ENCODE assay signal across 20 cellular contexts in the genomic region with DNA sequence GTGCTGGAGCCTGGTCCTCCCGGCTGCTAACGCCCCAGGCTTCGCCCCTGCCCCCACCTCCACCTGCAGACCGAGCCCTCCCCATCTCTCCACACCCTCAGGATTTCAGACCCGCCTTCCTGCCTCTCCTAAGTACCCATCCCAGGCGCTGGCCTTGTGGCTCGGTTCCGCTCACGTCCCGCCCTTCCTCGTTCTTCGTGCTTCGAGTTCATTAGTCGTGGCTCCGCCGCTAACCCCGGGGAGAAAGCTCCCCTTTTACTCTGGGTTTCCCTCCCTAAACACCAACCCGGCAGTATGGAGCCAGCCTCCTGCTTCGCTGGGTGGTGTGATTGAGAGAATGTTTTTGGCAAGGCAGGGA. TPM values are rescaled to one million over a fixed set of nuclear protein-coding genes. Genes with fewer than 3 reads are reported as not detected.
A peak's percentile ranks its signal among the peaks of the same experiment; 100 is the strongest.
DNase-seq lines count a peak whose midpoint lies in the region; ATAC-seq, FAIRE-seq and TF ChIP-seq lines count a peak whose summit lies in the region.
"Had no signal": no experiment of that assay in that cellular context is flagged by ENCODE, and none has a peak within 500 bp of the region (broad histone marks: within the 10 kb centered on the region; RNA-seq: fewer than 3 reads in every experiment).

No MANE protein-coding gene starts in this region.

- no peaks in the 10 kb centered on the region for H3K9me3 Mint-ChIP-seq in nephron progenitor cell
- H3K9me3 Mint-ChIP-seq: activated B cell treated with CpG ODN at 0.5 μM for 24 hours, neural crest cell had no signal

- H3K36me3 Mint-ChIP-seq in nephron progenitor cell (ENCODE audit: low read depth): no peaks in the 10 kb centered on the region
- H3K36me3 Mint-ChIP-seq: CD4-positive, alpha-beta memory T cell had no signal

- no peak overlapping the region for H3K9ac ChIP-seq in HUES48 (ENCODE audit: low read depth, low read length)

- DNase-seq in A549 (ENCODE audit: low read depth in 1 of 2, low spot score in 1 of 2): no peak
- DNase-seq in foreskin keratinocyte: peak in 1 of 2 donors; percentile 6
- DNase-seq in nephron progenitor cell: no peak
- DNase-seq: activated B cell treated with CpG ODN at 0.5 μM for 24 hours; activated CD8-positive, alpha-beta memory T cell treated with anti-CD3 and anti-CD28 coated beads for 24 hours; CD4-positive, alpha-beta memory T cell; cerebellar nuclear complex; KBM-7; NCI-H2081; NCI-H510A treated with DMSO at 0.1 percent for 48 hours; Right ventricle myocardium superior; T-helper 2 cell had no signal

- H3K27ac Mint-ChIP-seq in nephron progenitor cell: no peak overlapping the region
- H3K27ac Mint-ChIP-seq: activated B cell treated with CpG ODN at 0.5 μM for 24 hours; CD4-positive, alpha-beta memory T cell had no signal

- CTCF ChIA-PET in A549 (lab: Yijun Ruan, JAX): interaction anchor here (2.4 kb wide), 1 partner anchor 15 kb away, joined by 9 read pairs; no protein-coding TSS in a partner anchor

- no peaks in the 10 kb centered on the region for H3K9me3 ChIP-seq in A549
- H3K9me3 ChIP-seq in HUES48 (ENCODE audit: control insufficient read depth, insufficient read depth, low read length): no peaks in the 10 kb centered on the region

- H3K4me3 Mint-ChIP-seq in nephron progenitor cell: peak overlapping the region; percentile 70
- H3K4me3 Mint-ChIP-seq: activated B cell treated with CpG ODN at 0.5 μM for 24 hours; CD4-positive, alpha-beta memory T cell; neural crest cell had no signal

- ATAC-seq in A549: no peak; a peak in 1 of 6 replicates
- peak; percentile 3 for ATAC-seq in foreskin keratinocyte
- ATAC-seq in HG03025 (IDR thresholded peaks at IDR 0.05; ENCODE audit: low FRiP score, unreplicated experiment): no peak
- no peak for ATAC-seq in HG02938 (IDR thresholded peaks at IDR 0.05; ENCODE audit: unreplicated experiment)
- ATAC-seq in GM21529 (IDR thresholded peaks at IDR 0.05; ENCODE audit: unreplicated experiment): no peak
- no peak for ATAC-seq in HG03439 (IDR thresholded peaks at IDR 0.05; ENCODE audit: unreplicated experiment)

- TF ChIP-seq POLR2A in A549 (IDR thresholded peaks at IDR 0.05; ENCODE audit: low read length): no peak

- no peak for TF ChIP-seq RAD21 in A549 (conservative IDR thresholded peaks at IDR 0.05 in 1 of 2, IDR thresholded peaks at IDR 0.05 in 1 of 2)

- H3K4me1 ChIP-seq in A549 (no peaks in the 10 kb centered on the region), HUES48 (ENCODE audit: control insufficient read depth, insufficient read depth, low read length) (peaks cover 6% of the 10 kb centered on the region; the same call in 1 of the 2 replicates), foreskin keratinocyte (no peaks in the 10 kb centered on the region)

- H3K4me1 Mint-ChIP-seq in nephron progenitor cell: peaks cover 46% of the 10 kb centered on the region

- POLR2A ChIA-PET in A549 (lab: Yijun Ruan, JAX): no interaction called here

- 58% methylated on average over 17 of the region's 19 CpGs for WGBS in A549 (ENCODE audit: missing lambda C conversion rate)

- H3K27ac ChIP-seq in A549 (no peak overlapping the region), HUES48 (ENCODE audit: low read depth, low read length) (no peak overlapping the region), foreskin keratinocyte (no peak overlapping the region)
- H3K27ac ChIP-seq: HL-60 had no signal

- H3K36me3 ChIP-seq in HUES48 (ENCODE audit: control insufficient read depth, insufficient read depth, low read length): no peaks in the 10 kb centered on the region

- H3K27me3 Mint-ChIP-seq in nephron progenitor cell (ENCODE audit: low read depth, poor library complexity): peaks cover 87% of the 10 kb centered on the region

- no peak for TF ChIP-seq EP300 in A549 (IDR thresholded peaks at IDR 0.05)

- peak overlapping the region; percentile 50 for H3K4me2 ChIP-seq in A549

- H3K4me3 ChIP-seq in A549 (no peak overlapping the region), HUES48 (ENCODE audit: low read depth, low read length) (peak overlapping the region; percentile 31; the same call in 1 of the 2 replicates)

- H3K27me3 ChIP-seq in HUES48 (ENCODE audit: control insufficient read depth, insufficient read depth, low read length) (peaks cover 89% of the 10 kb centered on the region), foreskin keratinocyte (peaks cover 62% of the 10 kb centered on the region)

- TF ChIP-seq CTCF in A549 (IDR thresholded peaks at IDR 0.05) (no peak), foreskin keratinocyte (conservative IDR thresholded peaks at IDR 0.05) (no peak), nephron progenitor cell (IDR thresholded peaks at IDR 0.05) (peak; percentile 1)

- no peak for FAIRE-seq in A549 (lab: Jason Lieb, UNC)

TF ChIP-seq in A549, 52 proteins besides CTCF, POLR2A, EP300 and RAD21:
- TF ChIP-seq KDM1A (IDR thresholded peaks at IDR 0.05; ENCODE audit: low read depth): no peak

RNA-seq across cellular contexts. Expression of a gene that starts 11.2 kb away (rescaled TPM):
- not detected in 2 replicates for polyA plus RNA-seq in A549 (2011; rRNA removed)
- not detected in 2 replicates for polyA plus RNA-seq in A549 (2012; cell fraction: cytosol; rRNA removed)
- not detected in 2 replicates for polyA plus RNA-seq in A549 (2012; cell fraction: nucleus; rRNA removed)
- not detected in 3 replicates for polyA plus RNA-seq in A549 (2017; fragmentation: RNase III; extraction: RNeasy Plus Mini Kit Qiagen cat#74134 plus additional on column Dnase treatment)
- not detected in 2 replicates for polyA minus RNA-seq in A549 (2011; rRNA and poly(A)+ RNA removed)
- total RNA-seq in foreskin keratinocyte: 1.3 and 1.5 TPM in 2 replicates
- 1.4 and 2.3 TPM in 2 replicates for polyA plus RNA-seq in foreskin keratinocyte
- total RNA-seq: activated B cell treated with CpG ODN at 0.5 μM for 24 hours; CD4-positive, alpha-beta memory T cell; Right ventricle myocardium superior had no signal
- polyA plus RNA-seq: AG04450; CD4-positive, alpha-beta memory T cell had no signal
